7 cellular contexts compared by ENCODE assay signal in genomic region chr14:81936902-81937301, GRCh38.
"Had no signal": no experiment of that assay in that cellular context is flagged by ENCODE, and none has a peak within 500 bp of the region (broad histone marks: within the 10 kb centered on the region; RNA-seq: fewer than 3 reads in every experiment).

No MANE protein-coding gene starts in this region.

- ATAC-seq: HepG2, K562 had no signal

- H3K4me3 ChIP-seq: K562 had no signal

- H3K27ac ChIP-seq: HL-60 had no signal

- FAIRE-seq: HepG2, HTR-8/SVneo, K562 had no signal

- DNase-seq: IMR-90, KBM-7, KG1 had no signal
